In genomic region chr21:42187976-42188653, GRCh38 we compare ENCODE assay signal across 8 cellular contexts. TPM values are rescaled to one million over a fixed set of nuclear protein-coding genes. Genes with fewer than 3 reads are reported as not detected.
DNase-seq lines count a peak whose midpoint lies in the region; ATAC-seq and TF ChIP-seq lines count a peak whose summit lies in the region.

No MANE protein-coding gene starts in this region.

- DNase-seq in activated CD4-positive, CD25-positive, alpha-beta regulatory T cell treated with anti-CD3 and anti-CD28 coated beads, Interleukin-2, amount 50 U/mL, for 16 hours (ENCODE audit: low read depth, low spot score), result peak; percentile 65
- DNase-seq in dorsolateral prefrontal cortex (peak in 1 of 10 donors; percentile 44), spleen (peak; percentile 87), foreskin keratinocyte (no peak), 8988T (no peak), OCI-M2 (lab: John Stamatoyannopoulos, UW; ENCODE audit: unreplicated experiment) (no peak)

- H3K27ac ChIP-seq in dorsolateral prefrontal cortex (peak overlapping the region in 43 of 59 donors; percentile 2 to 83 (median 50)), spleen (peak overlapping the region; percentile 68 to 90 (median 82)), foreskin keratinocyte (no peak overlapping the region)

- H3K9me3 ChIP-seq in spleen, result no peaks in the 10 kb centered on the region

- H3K36me3 ChIP-seq in spleen, result no peaks in the 10 kb centered on the region

- peaks cover 7 to 76% (median 60%) of the 10 kb centered on the region in 6 donors for H3K4me1 ChIP-seq in spleen
- peaks cover 4% of the 10 kb centered on the region for H3K4me1 ChIP-seq in foreskin keratinocyte

- H3K4me3 ChIP-seq in dorsolateral prefrontal cortex (no peak overlapping the region), spleen (peak overlapping the region in 1 of 8 donors; percentile 46)

- WGBS in spleen, 5 donors, result 23 to 33% (median 30%) methylated on average over 8 of the region's 8 CpGs

- H3K27me3 ChIP-seq in dorsolateral prefrontal cortex, result no peaks in the 10 kb centered on the region
- peaks cover 0 to 13% (median 0%) of the 10 kb centered on the region in 7 donors for H3K27me3 ChIP-seq in spleen (replicated peaks in 1 of 7)
- no peaks in the 10 kb centered on the region for H3K27me3 ChIP-seq in foreskin keratinocyte

- intact Hi-C loops in dorsolateral prefrontal cortex (cut with DNase I) (no loop called here), spleen (cut with DNase I; ENCODE audit: low total_unique reads) (no loop called here)

- TF ChIP-seq CTCF in dorsolateral prefrontal cortex (IDR thresholded peaks at IDR 0.05 in 54 of 56, conservative IDR thresholded peaks at IDR 0.05 in 2 of 56; ENCODE audit: low read depth in 1 of 56, partially characterized antibody in 56 of 56), result no peak
- TF ChIP-seq CTCF in spleen (IDR thresholded peaks at IDR 0.05 in 8 of 11, conservative IDR thresholded peaks at IDR 0.05 in 3 of 11), result no peak
- no peak for TF ChIP-seq CTCF in foreskin keratinocyte (conservative IDR thresholded peaks at IDR 0.05)

- ATAC-seq in GM19324 (IDR thresholded peaks at IDR 0.05; ENCODE audit: low FRiP score, unreplicated experiment) (peak; percentile 93), HG03354 (IDR thresholded peaks at IDR 0.05; ENCODE audit: poor library complexity, severe bottlenecking, unreplicated experiment) (peak; percentile 97), foreskin keratinocyte (no peak)

- TF ChIP-seq POLR2A in spleen (IDR thresholded peaks at IDR 0.05), result peak in 1 of 3 donors; percentile 9

RNA-seq across cellular contexts. Expression of gene ABCG1, which starts 30.8 kb away (rescaled TPM):
- total RNA-seq in dorsolateral prefrontal cortex (10 to 100 TPM; 23.5 to 64.8 (median 43.0) TPM), spleen (100 to 1,000 TPM in 5 of 7 donors, 10 to 100 TPM in 2; 76.7 to 143 (median 103) TPM), foreskin keratinocyte (2.3 and 4.4 TPM in 2 replicates)
- polyA plus RNA-seq in spleen (10 to 100 TPM; 14.6 to 17.0 (median 15.6) TPM), foreskin keratinocyte (1.5 and 2.5 TPM in 2 replicates)

Comparison
In these comparisons a context has a peak if more than half of its experiments do, and no peak if none do; other contexts are left out.
1. DNase-seq: peak in activated CD4-positive, CD25-positive, alpha-beta regulatory T cell treated with anti-CD3 and anti-CD28 coated beads, Interleukin-2, amount 50 U/mL, for 16 hours (single experiment) and spleen (single experiment); none in foreskin keratinocyte (0 of 2), 8988T (single experiment) and OCI-M2 (single experiment).